Comparison of ENCODE assay signal across 23 cellular contexts in the genomic region with DNA sequence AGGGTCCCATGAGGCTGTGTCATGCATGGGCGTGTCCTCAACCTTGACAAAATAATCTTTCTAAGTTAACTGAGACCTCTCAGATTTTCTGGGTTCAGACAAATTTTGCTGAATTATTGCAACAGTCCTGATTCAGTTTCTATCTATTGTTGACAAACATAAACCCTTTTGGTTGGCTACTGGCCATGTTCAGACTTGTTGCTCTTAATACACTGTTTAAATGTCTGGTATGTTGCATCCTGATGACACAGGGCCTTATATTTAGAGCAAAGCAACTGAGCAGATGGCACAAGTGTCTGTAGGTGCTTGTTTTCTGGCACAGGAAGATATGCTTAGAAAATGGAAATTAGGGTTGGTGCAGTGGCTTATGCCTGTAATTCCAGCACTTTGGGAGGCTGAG.
DNase-seq lines count a peak whose midpoint lies in the region; ATAC-seq, FAIRE-seq and TF ChIP-seq lines count a peak whose summit lies in the region.
"Had no signal": no experiment of that assay in that cellular context is flagged by ENCODE, and none has a peak within 500 bp of the region (broad histone marks: within the 10 kb centered on the region; RNA-seq: fewer than 3 reads in every experiment).

No MANE protein-coding gene starts in this region.

- no peaks in the 10 kb centered on the region for H3F3A ChIP-seq in neural progenitor cell (ENCODE audit: low read depth)

- no peaks in the 10 kb centered on the region for H3K4me1 ChIP-seq in foreskin keratinocyte
- H3K4me1 ChIP-seq in neural progenitor cell = no peaks in the 10 kb centered on the region
- no peaks in the 10 kb centered on the region for H3K4me1 ChIP-seq in psoas muscle
- H3K4me1 ChIP-seq: A549, HAP-1 had no signal

- no peaks in the 10 kb centered on the region for H3K27me3 ChIP-seq in bronchial epithelial cell (ENCODE audit: control insufficient read depth, insufficient read depth, low read length)
- H3K27me3 ChIP-seq in foreskin keratinocyte = no peaks in the 10 kb centered on the region
- H3K27me3 ChIP-seq in neural progenitor cell = no peaks in the 10 kb centered on the region
- H3K27me3 ChIP-seq in psoas muscle (ENCODE audit: insufficient read depth in 3 of 3, low read length in 2 of 3) = no peaks in the 10 kb centered on the region

- H3K4me3 Mint-ChIP-seq in neural progenitor cell = no peak overlapping the region
- H3K4me3 Mint-ChIP-seq: CD4-positive, alpha-beta memory T cell; HFFc6 had no signal

- TF ChIP-seq CTCF in bronchial epithelial cell (IDR thresholded peaks at IDR 0.05; ENCODE audit: insufficient read depth, low read length, severe bottlenecking) = no peak
- no peak for TF ChIP-seq CTCF in foreskin keratinocyte (conservative IDR thresholded peaks at IDR 0.05)
- TF ChIP-seq CTCF in neural progenitor cell (IDR thresholded peaks at IDR 0.05) = no peak
- no peak for TF ChIP-seq CTCF in psoas muscle (IDR thresholded peaks at IDR 0.05)

- no peaks in the 10 kb centered on the region for H4K20me1 ChIP-seq in neural progenitor cell (ENCODE audit: low read depth)

- H3K27ac Mint-ChIP-seq in neural progenitor cell = no peak overlapping the region
- H3K27ac Mint-ChIP-seq: CD4-positive, alpha-beta memory T cell; HFFc6 had no signal

- H3K4me2 ChIP-seq in neural progenitor cell = no peak overlapping the region
- H3K4me2 ChIP-seq: A549 had no signal

- no peaks in the 10 kb centered on the region for H3K9me3 Mint-ChIP-seq in neural progenitor cell
- H3K9me3 Mint-ChIP-seq: CD4-positive, alpha-beta memory T cell; HFFc6 had no signal

- H3K9me3 ChIP-seq in neural progenitor cell (ENCODE audit: low read depth) = no peaks in the 10 kb centered on the region
- H3K9me3 ChIP-seq in psoas muscle = no peaks in the 10 kb centered on the region
- H3K9me3 ChIP-seq: A549, HAP-1 had no signal

- no peak overlapping the region for H3K4me3 ChIP-seq in bronchial epithelial cell (ENCODE audit: low read depth, low read length)
- H3K4me3 ChIP-seq in neural progenitor cell = no peak overlapping the region
- H3K4me3 ChIP-seq in psoas muscle = no peak overlapping the region
- H3K4me3 ChIP-seq: A549, HAP-1 had no signal

- H3K4me1 Mint-ChIP-seq in neural progenitor cell = no peaks in the 10 kb centered on the region
- H3K4me1 Mint-ChIP-seq: CD4-positive, alpha-beta memory T cell had no signal

- H3K27ac ChIP-seq in foreskin keratinocyte (no peak overlapping the region), neural progenitor cell (no peak overlapping the region), psoas muscle (no peak overlapping the region)
- H3K27ac ChIP-seq: A549 had no signal

- H3K27me3 Mint-ChIP-seq in neural progenitor cell (ENCODE audit: insufficient read depth, low read depth) = no peaks in the 10 kb centered on the region

- no peak for FAIRE-seq in bronchial epithelial cell (lab: Jason Lieb, UNC)
- FAIRE-seq: A549, G401.6, GM12892, H54 had no signal

- H2AFZ ChIP-seq in neural progenitor cell (replicated peaks) = no peak overlapping the region

- H3K9ac ChIP-seq in neural progenitor cell = no peak overlapping the region

- intact Hi-C loops in posterior cingulate gyrus (cut with DNase I) = no loop called here
- intact Hi-C loops in psoas muscle (cut with DNase I) = no loop called here

- no peaks in the 10 kb centered on the region for H3K79me2 ChIP-seq in neural progenitor cell (ENCODE audit: low read depth)

- DNase-seq in NCI-H2171 (lab: John Stamatoyannopoulos, UW) (peak; percentile 0), bronchial epithelial cell (ENCODE audit: low read depth) (peak; percentile 48), foreskin keratinocyte (peak; percentile 34 to 47), posterior cingulate gyrus (no peak), Kasumi-1 (lab: John Stamatoyannopoulos, UW) (no peak), neural progenitor cell (ENCODE audit: low spot score) (no peak), psoas muscle (no peak)
- DNase-seq: 8988T; ACHN; AML-193; C1 segment of cervical spinal cord; Calu3; CD4-positive, alpha-beta memory T cell; COR-L47; DMS53; DMS79 treated with DMSO at 0.1 percent for 48 hours; GOT3; HFFc6 had no signal

- 17 to 67% methylated on average over 1 of the region's 1 CpG; no CpG with 5 or more reads in 1 of the 3 donors for WGBS in psoas muscle, 3 donors

- H3K36me3 ChIP-seq in bronchial epithelial cell (ENCODE audit: control insufficient read depth, insufficient read depth, low read length) (no peaks in the 10 kb centered on the region), neural progenitor cell (no peaks in the 10 kb centered on the region), psoas muscle (ENCODE audit: insufficient read depth in 1 of 2, low read depth in 1 of 2) (no peaks in the 10 kb centered on the region)
- H3K36me3 ChIP-seq: HAP-1 had no signal

- H3K36me3 Mint-ChIP-seq in neural progenitor cell = no peaks in the 10 kb centered on the region
- H3K36me3 Mint-ChIP-seq: CD4-positive, alpha-beta memory T cell had no signal

- ATAC-seq in foreskin keratinocyte (no peak), psoas muscle (no peak)
- ATAC-seq: A549 had no signal

Comparison
In these comparisons a context has a peak if more than half of its experiments do, and no peak if none do; other contexts are left out.
1. DNase-seq: peak in NCI-H2171 (single experiment), bronchial epithelial cell (single experiment) and foreskin keratinocyte (2 of 2); none in posterior cingulate gyrus (0 of 10), Kasumi-1 (0 of 2), neural progenitor cell (single experiment) and psoas muscle (0 of 2).